In genomic region chr1:200401708-200402107, GRCh38 we compare ENCODE assay signal across 1 cellular context.
TF ChIP-seq lines count a peak whose summit lies in the region.

No MANE protein-coding gene starts in this region.

TF ChIP-seq in GM23338, 12 proteins besides CTCF, POLR2A, EP300 and RAD21 (continued from another document):
- no peak for TF ChIP-seq ZNF331 (CRISPR knock-in tag; IDR thresholded peaks at IDR 0.05; ENCODE audit: low read depth)
TF ChIP-seq in GM23338: peak in this region for 0.
